Comparison of ENCODE assay signal across 21 cellular contexts in genomic region chr3:63395960-63396359, GRCh38.
DNase-seq lines count a peak whose midpoint lies in the region; TF ChIP-seq lines count a peak whose summit lies in the region.
"Had no signal": no experiment of that assay in that cellular context is flagged by ENCODE, and none has a peak within 500 bp of the region (broad histone marks: within the 10 kb centered on the region; RNA-seq: fewer than 3 reads in every experiment).

No MANE protein-coding gene starts in this region.

- DNase-seq in COLO829 (ENCODE audit: low spot score) (peak; percentile 43), NOMO-1 treated with DMSO at 0.1 percent for 48 hours (lab: John Stamatoyannopoulos, UW; ENCODE audit: unreplicated experiment) (peak; percentile 67), astrocyte of the hippocampus (ENCODE audit: low read depth, low spot score) (peak; percentile 88), osteoblast (ENCODE audit: insufficient read length, low spot score, missing footprints) (peak; percentile 5), NCI-H345 (lab: John Stamatoyannopoulos, UW) (no peak), AG08396 (ENCODE audit: low spot score) (no peak), trophoblast cell (no peak)
- DNase-seq: AML-193; C1 segment of cervical spinal cord; CD4-positive, alpha-beta memory T cell; DMS 273 treated with DMSO at 0.1 percent for 48 hours; DMS79 treated with DMSO at 0.1 percent for 48 hours; GF-D8; GOT3; NCI-H1105 treated with DMSO at 0.1 percent for 48 hours; NCI-H2029 treated with DMSO at 0.1 percent for 48 hours; NCI-H526 treated with DMSO at 0.1 percent for 48 hours; SJCRH30; T-cell had no signal

- H3K4me2 ChIP-seq in osteoblast (ENCODE audit: insufficient read depth, low read length), result no peak overlapping the region
- H3K4me2 ChIP-seq in trophoblast cell (ENCODE audit: low read length), result no peak overlapping the region

- no peak overlapping the region for H2BK12ac ChIP-seq in trophoblast cell (ENCODE audit: low read length)

- no peak overlapping the region for H4K91ac ChIP-seq in trophoblast cell (ENCODE audit: low read depth, low read length)

- H2AK5ac ChIP-seq in trophoblast cell (ENCODE audit: low read length), result no peak overlapping the region

- H4K20me1 ChIP-seq in osteoblast (ENCODE audit: insufficient read depth, low read length), result no peaks in the 10 kb centered on the region

- H3K36me3 ChIP-seq in osteoblast (ENCODE audit: insufficient read depth, low read length) (no peaks in the 10 kb centered on the region), trophoblast cell (ENCODE audit: control insufficient read depth in 1 of 2, insufficient read depth in 2 of 2, low read length in 2 of 2) (no peaks in the 10 kb centered on the region)
- H3K36me3 ChIP-seq: HAP-1, SJCRH30 had no signal

- H4K8ac ChIP-seq in trophoblast cell (ENCODE audit: low read depth, low read length), result no peak overlapping the region

- TF ChIP-seq CTCF in osteoblast (IDR thresholded peaks at IDR 0.05; ENCODE audit: extremely low read depth, low read depth, low read length), result no peak

- no peak overlapping the region for H2BK120ac ChIP-seq in trophoblast cell (ENCODE audit: insufficient read depth, low read length, poor library complexity)

- H3K79me1 ChIP-seq in trophoblast cell (ENCODE audit: low read length), result no peaks in the 10 kb centered on the region

- H4K12ac ChIP-seq in trophoblast cell (ENCODE audit: low read depth, low read length), result no peak overlapping the region

- H2AFZ ChIP-seq in osteoblast (ENCODE audit: low read length) (no peak overlapping the region), trophoblast cell (ENCODE audit: insufficient read depth, low read length, poor library complexity) (no peak overlapping the region)

- no peaks in the 10 kb centered on the region for H3K4me1 ChIP-seq in osteoblast (ENCODE audit: insufficient read depth, low read length)
- no peaks in the 10 kb centered on the region for H3K4me1 ChIP-seq in trophoblast cell (ENCODE audit: control insufficient read depth in 1 of 2, insufficient read depth in 2 of 2, low read length in 2 of 2)
- H3K4me1 ChIP-seq: HAP-1, SJCRH30 had no signal

- H3K4me3 ChIP-seq in osteoblast (ENCODE audit: insufficient read depth, low read length) (no peak overlapping the region), trophoblast cell (ENCODE audit: low read depth, low read length) (no peak overlapping the region)
- H3K4me3 ChIP-seq: HAP-1, SJCRH30 had no signal

- H3K79me2 ChIP-seq in osteoblast (ENCODE audit: insufficient read depth, low read length) (no peaks in the 10 kb centered on the region), trophoblast cell (ENCODE audit: control insufficient read depth, insufficient read depth, low read length, poor library complexity) (no peaks in the 10 kb centered on the region)

- H3K9me3 ChIP-seq in osteoblast (ENCODE audit: low read depth, low read length) (no peaks in the 10 kb centered on the region), trophoblast cell (ENCODE audit: insufficient read depth, low read depth, low read length) (no peaks in the 10 kb centered on the region)
- H3K9me3 ChIP-seq: HAP-1, SJCRH30 had no signal

- H3K4ac ChIP-seq in trophoblast cell (ENCODE audit: low read depth, low read length), result no peak overlapping the region

- H3K9ac ChIP-seq in trophoblast cell (ENCODE audit: low read length), result no peak overlapping the region

- no peak overlapping the region for H3K23ac ChIP-seq in trophoblast cell (ENCODE audit: low read length)

- H3K27ac ChIP-seq in osteoblast (ENCODE audit: low read depth, low read length), result no peak overlapping the region
- H3K27ac ChIP-seq in trophoblast cell (ENCODE audit: low read depth, low read length), result no peak overlapping the region
- H3K27ac ChIP-seq: HL-60, SJCRH30 had no signal

- no peaks in the 10 kb centered on the region for H3K27me3 ChIP-seq in osteoblast (ENCODE audit: insufficient read depth, low read length)
- H3K27me3 ChIP-seq in trophoblast cell (ENCODE audit: insufficient read depth, low read length), result no peaks in the 10 kb centered on the region
- H3K27me3 ChIP-seq: SJCRH30 had no signal

- no peak overlapping the region for H3K18ac ChIP-seq in trophoblast cell (ENCODE audit: low read length)

- no CpG with 5 or more reads among the region's 4 CpGs for WGBS in trophoblast cell (ENCODE audit: extremely low coverage, insufficient coverage, insufficient read length)

- no peak overlapping the region for H3K14ac ChIP-seq in trophoblast cell (ENCODE audit: low read length)

- no peak overlapping the region for H2BK5ac ChIP-seq in trophoblast cell (ENCODE audit: low read depth, low read length, poor library complexity)

Comparison
In these comparisons a context has a peak if more than half of its experiments do, and no peak if none do; other contexts are left out.
1. DNase-seq: peak in COLO829 (single experiment), NOMO-1 treated with DMSO at 0.1 percent for 48 hours (single experiment), astrocyte of the hippocampus (single experiment) and osteoblast (single experiment); none in NCI-H345 (single experiment), AG08396 (single experiment) and trophoblast cell (0 of 2).